ENCODE assay signal across 8 cellular contexts in the genomic region with DNA sequence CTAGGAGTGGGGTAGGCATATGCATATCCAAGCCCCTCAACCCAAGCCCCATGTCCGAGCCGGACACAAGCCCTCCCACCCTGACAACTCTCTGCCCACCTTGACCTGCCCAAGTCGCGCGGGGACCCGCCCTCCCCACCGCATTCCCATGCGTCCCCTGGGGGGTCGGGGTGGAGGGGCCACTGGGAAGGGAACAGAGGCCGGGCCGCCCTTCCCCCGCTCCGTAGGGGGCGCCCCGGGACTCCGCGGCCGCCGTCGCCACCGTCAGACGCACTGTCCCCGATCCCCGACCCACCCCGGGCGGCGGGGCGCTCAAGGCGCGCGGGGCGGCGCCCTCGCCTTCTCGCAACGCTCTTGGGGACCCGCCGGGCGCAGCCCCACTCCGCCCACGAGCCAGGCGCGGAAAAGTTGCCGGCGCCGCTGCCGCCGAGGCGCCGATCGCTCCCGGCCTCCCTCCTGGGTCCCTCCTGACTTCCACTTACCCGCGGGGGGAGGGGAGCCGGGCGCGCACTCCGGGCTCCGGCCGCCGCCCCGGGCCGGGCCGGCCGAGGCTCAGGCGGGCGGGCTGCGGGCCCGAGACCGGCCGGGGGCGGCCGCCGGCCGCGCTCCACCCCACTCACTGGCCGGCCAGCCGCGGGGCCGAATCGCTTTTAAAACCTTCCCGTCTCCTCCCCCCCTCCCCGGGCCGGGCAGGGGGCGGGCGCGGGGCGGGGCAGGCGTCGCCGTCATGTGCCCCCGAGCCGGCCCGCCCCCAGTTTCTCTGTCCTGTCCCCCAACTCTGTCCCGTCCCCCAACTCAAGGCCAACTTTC. TPM values are rescaled to one million over a fixed set of nuclear protein-coding genes. Genes with fewer than 3 reads are reported as not detected.
DNase-seq lines count a peak whose midpoint lies in the region; ATAC-seq and TF ChIP-seq lines count a peak whose summit lies in the region.

No MANE protein-coding gene starts in this region.

- no peaks in the 10 kb centered on the region for H3K36me3 Mint-ChIP-seq in neural crest cell (ENCODE audit: low read depth)

- peak overlapping the region; percentile 91 for H3K4me3 ChIP-seq in AG04449 (ENCODE audit: low read depth, low read length)

- TF ChIP-seq CTCF in AG04449 (IDR thresholded peaks at IDR 0.05; ENCODE audit: insufficient read depth, low read length, missing control alignments): no peak
- TF ChIP-seq CTCF in foreskin keratinocyte (conservative IDR thresholded peaks at IDR 0.05): peak; percentile 6
- no peak for TF ChIP-seq CTCF in neural crest cell (conservative IDR thresholded peaks at IDR 0.05)

- peak overlapping the region; percentile 98 for H3K27ac ChIP-seq in foreskin keratinocyte

- no peaks in the 10 kb centered on the region for H3K27me3 ChIP-seq in foreskin keratinocyte

- POLR2A ChIA-PET in AG04449 (lab: Yijun Ruan, JAX): interaction anchor here (6.3 to 9.0 kb wide), 2 partner anchors 11 to 20 kb away, joined by 102 to 149 read pairs; no protein-coding TSS in a partner anchor

- H3K4me1 Mint-ChIP-seq in neural crest cell: peaks cover 31% of the 10 kb centered on the region

- DNase-seq in AG04449 (ENCODE audit: low read depth, low spot score): no peak
- peak; percentile 59 for DNase-seq in activated gamma-delta T cell treated with anti-CD3 and anti-CD28 coated beads, Interleukin-2, amount 50 U/mL, for 16 hours (ENCODE audit: low read depth)
- DNase-seq in foreskin keratinocyte: no peak
- DNase-seq in neural crest cell (ENCODE audit: low read depth, low spot score): no peak

- H3K4me1 ChIP-seq in foreskin keratinocyte: peaks cover 22% of the 10 kb centered on the region

- H3K4me3 Mint-ChIP-seq in neural crest cell: peak overlapping the region; percentile 91

- peak overlapping the region; percentile 92 for H3K27ac Mint-ChIP-seq in neural crest cell (ENCODE audit: unreplicated experiment)

- H3K27me3 Mint-ChIP-seq in neural crest cell (ENCODE audit: low read depth): peaks cover 3% of the 10 kb centered on the region

- TF ChIP-seq POLR2A in GM19099 (IDR thresholded peaks at IDR 0.05; ENCODE audit: extremely low read depth, insufficient read length, low read depth): peak; percentile 97

- no peaks in the 10 kb centered on the region for H3K9me3 Mint-ChIP-seq in neural crest cell

- CTCF ChIA-PET in AG04449 (lab: Yijun Ruan, JAX): interaction anchor here (0.9 to 1.6 kb wide), 3 partner anchors 8 to 20 kb away, joined by 3 to 13 read pairs (median 4); no protein-coding TSS in a partner anchor

- ATAC-seq in foreskin keratinocyte: peak; percentile 1
- no peak for ATAC-seq in GM18868 (IDR thresholded peaks at IDR 0.05; ENCODE audit: unreplicated experiment)
- no peak for ATAC-seq in HG02973 (IDR thresholded peaks at IDR 0.05; ENCODE audit: unreplicated experiment)

TF ChIP-seq in PFSK-1, 5 proteins besides CTCF, POLR2A, EP300 and RAD21:
- no peak for TF ChIP-seq SIN3A (IDR thresholded peaks at IDR 0.05; ENCODE audit: borderline replicate concordance, insufficient read depth, low read length)
- peak; percentile 29 for TF ChIP-seq FOXP2 (optimal IDR thresholded peaks at IDR 0.05; ENCODE audit: borderline replicate concordance, extremely low read depth, extremely low read length, insufficient read depth)
- peak; percentile 49 for TF ChIP-seq POLR2AphosphoS5 (IDR thresholded peaks at IDR 0.05; ENCODE audit: low read depth, low read length)
TF ChIP-seq in PFSK-1: peak in this region for 2.

RNA-seq across cellular contexts. Expression of a gene that starts 34.4 kb away (rescaled TPM):
- polyA plus RNA-seq in PFSK-1 (2012; ENCODE audit: insufficient read length, low read depth): 4.2 TPM
- 0.56 and 1.2 TPM in 2 replicates for total RNA-seq in foreskin keratinocyte
- 0.64 and 1.3 TPM in 2 replicates for polyA plus RNA-seq in foreskin keratinocyte
- 0.73 and 1.6 TPM in 2 replicates for total RNA-seq in neural crest cell

RNA-seq across cellular contexts. Expression of a gene that starts 47.3 kb away (rescaled TPM):
- polyA plus RNA-seq in PFSK-1 (2012; ENCODE audit: insufficient read length, low read depth): 31.2 TPM
- total RNA-seq in foreskin keratinocyte (4.3 and 5.6 TPM in 2 replicates), neural crest cell (19.3 and 19.9 TPM in 2 replicates)
- polyA plus RNA-seq in foreskin keratinocyte: 2.1 and 3.1 TPM in 2 replicates
